In genomic region chr19:7888826-7889217, GRCh38 we compare ENCODE assay signal across 13 cellular contexts. TPM values are rescaled to one million over a fixed set of nuclear protein-coding genes. Genes with fewer than 3 reads are reported as not detected.
DNase-seq lines count a peak whose midpoint lies in the region; ATAC-seq, FAIRE-seq and TF ChIP-seq lines count a peak whose summit lies in the region.
"Had no signal": no experiment of that assay in that cellular context is flagged by ENCODE, and none has a peak within 500 bp of the region (broad histone marks: within the 10 kb centered on the region; RNA-seq: fewer than 3 reads in every experiment).

No MANE protein-coding gene starts in this region.

- H2AK9ac ChIP-seq in IMR-90 (replicated peaks; ENCODE audit: low read depth, low read length, poor library complexity), result peak overlapping the region; percentile 94

- no peak overlapping the region for H2BK12ac ChIP-seq in H1 (ENCODE audit: low read depth, low read length)

- H2BK120ac ChIP-seq in IMR-90 (ENCODE audit: low read depth, low read length), result peak overlapping the region; percentile 36; the same call in 1 of the 2 replicates
- H2BK120ac ChIP-seq in H1 (replicated peaks; ENCODE audit: low read depth, low read length), result no peak overlapping the region

- H3K4ac ChIP-seq in IMR-90 (ENCODE audit: low read depth, low read length), result peak overlapping the region; percentile 58
- H3K4ac ChIP-seq in H1 (replicated peaks; ENCODE audit: insufficient read length, low read depth, low read length), result no peak overlapping the region

- H3K4me1 ChIP-seq in IMR-90 (ENCODE audit: control insufficient read depth, insufficient read depth, low read length), result peaks cover 4% of the 10 kb centered on the region; the same call in 1 of the 2 replicates
- H3K4me1 ChIP-seq in H1 (replicated peaks in 1 of 4; ENCODE audit: control insufficient read depth in 3 of 4, insufficient read depth in 4 of 4, low read length in 3 of 4), result peaks cover 0 to 7% (median 5%) of the 10 kb centered on the region in 4 experiments; a peak in 4 of 7 replicates
- H3K4me1 ChIP-seq in left lung, result peaks cover 0 to 9% of the 10 kb centered on the region in 2 donors
- peaks cover 0 to 11% (median 5%) of the 10 kb centered on the region in 5 donors for H3K4me1 ChIP-seq in subcutaneous abdominal adipose tissue (ENCODE audit: control insufficient read depth in 5 of 5, insufficient read depth in 5 of 5, low read length in 5 of 5)
- peaks cover 0 to 12% (median 4%) of the 10 kb centered on the region in 6 donors for H3K4me1 ChIP-seq in spleen

- TF ChIP-seq CTCF in IMR-90 (conservative IDR thresholded peaks at IDR 0.05; ENCODE audit: low read depth, low read length) (no peak), H1 (IDR thresholded peaks at IDR 0.05; ENCODE audit: control extremely low read depth in 1 of 3, insufficient read depth in 1 of 3, low read depth in 1 of 3, low read length in 3 of 3) (no peak), left lung (IDR thresholded peaks at IDR 0.05) (no peak), spleen (IDR thresholded peaks at IDR 0.05 in 8 of 11, conservative IDR thresholded peaks at IDR 0.05 in 3 of 11) (no peak)

- H3K9ac ChIP-seq in IMR-90 (ENCODE audit: low read depth, low read length), result peak overlapping the region; percentile 73
- no peak overlapping the region for H3K9ac ChIP-seq in H1 (replicated peaks in 1 of 4; ENCODE audit: extremely low read depth in 1 of 4, low read depth in 3 of 4, low read length in 3 of 4)
- peak overlapping the region in 2 of 5 donors; percentile 36 to 43 for H3K9ac ChIP-seq in subcutaneous abdominal adipose tissue (ENCODE audit: low read length in 5 of 5)

- H4K91ac ChIP-seq in IMR-90 (ENCODE audit: insufficient read depth, low read depth, low read length) (peak overlapping the region; percentile 52; the same call in 1 of the 2 replicates), H1 (replicated peaks; ENCODE audit: insufficient read length, low read length) (no peak overlapping the region)

- H3K36me3 ChIP-seq in IMR-90 (ENCODE audit: control insufficient read depth, insufficient read depth, low read length) (no peaks in the 10 kb centered on the region), H1 (ENCODE audit: control insufficient read depth in 2 of 4, insufficient read depth in 4 of 4, low read length in 3 of 4) (no peaks in the 10 kb centered on the region), left lung (no peaks in the 10 kb centered on the region), subcutaneous abdominal adipose tissue (ENCODE audit: control insufficient read depth in 5 of 5, insufficient read depth in 5 of 5, low read length in 5 of 5) (no peaks in the 10 kb centered on the region), spleen (no peaks in the 10 kb centered on the region)

- H4K5ac ChIP-seq in IMR-90 (ENCODE audit: low read depth, low read length) (no peak overlapping the region), H1 (ENCODE audit: insufficient read length, low read depth, low read length) (no peak overlapping the region)

- H3K4me3 ChIP-seq in IMR-90 (ENCODE audit: insufficient read depth, low read depth, low read length), result peak overlapping the region; percentile 79
- H3K4me3 ChIP-seq in H1 (ENCODE audit: extremely low read depth in 1 of 4, insufficient read depth in 2 of 4, low read depth in 3 of 4, low read length in 4 of 4), result peak overlapping the region; percentile 51 to 69 (median 57)
- peak overlapping the region; percentile 42 to 43 for H3K4me3 ChIP-seq in left lung
- peak overlapping the region in 4 of 5 donors; percentile 40 to 51 (median 45) for H3K4me3 ChIP-seq in subcutaneous abdominal adipose tissue (ENCODE audit: low read depth in 1 of 5, low read length in 5 of 5)
- peak overlapping the region in 1 of 8 donors; percentile 13 for H3K4me3 ChIP-seq in spleen

- BruUV-seq in IMR-90 (replicated peaks; lab: Mats Ljungman, UMichigan), result no TSS peak

- in situ Hi-C loops in IMR-90 (cut with MboI; ENCODE audit: low sequenced_read_pairs), result no loop called here

- ATAC-seq in IMR-90 (ENCODE audit: low read depth) (peak; percentile 3), left lung (peak; percentile 5), GM18907 (IDR thresholded peaks at IDR 0.05; ENCODE audit: unreplicated experiment) (no peak)

- H3K56ac ChIP-seq in IMR-90 (ENCODE audit: extremely low read depth, insufficient read depth, low read length) (0 out of 2 replicates have a peak overlapping the region, but pooled peaks have one; percentile 3), H1 (replicated peaks; ENCODE audit: insufficient read length, low read depth, low read length) (no peak overlapping the region)

- TF ChIP-seq EP300 in H1 (IDR thresholded peaks at IDR 0.05; ENCODE audit: borderline replicate concordance in 1 of 2, low read depth in 2 of 2, low read length in 2 of 2), result no peak

- no peak for FAIRE-seq in H1 (lab: Jason Lieb, UNC)

- peak overlapping the region; percentile 91 for H2AFZ ChIP-seq in IMR-90 (replicated peaks; ENCODE audit: low read length, poor library complexity)
- no peak overlapping the region for H2AFZ ChIP-seq in H1 (ENCODE audit: low read length)

- H3K14ac ChIP-seq in IMR-90 (replicated peaks; ENCODE audit: low read depth, low read length) (peak overlapping the region; percentile 89), H1 (ENCODE audit: insufficient read length) (no peak overlapping the region)

- TF ChIP-seq RAD21 in IMR-90 (IDR thresholded peaks at IDR 0.05; ENCODE audit: low read length), result no peak
- no peak for TF ChIP-seq RAD21 in H1 (IDR thresholded peaks at IDR 0.05 in 1 of 2, conservative IDR thresholded peaks at IDR 0.05 in 1 of 2; ENCODE audit: low read depth in 2 of 2, low read length in 2 of 2)

- H3K79me2 ChIP-seq in H1 (ENCODE audit: control insufficient read depth in 1 of 2, insufficient read depth in 2 of 2, low read length in 2 of 2), result no peaks in the 10 kb centered on the region

- H3K9me1 ChIP-seq in IMR-90 (ENCODE audit: insufficient read depth, low read length), result 0 out of 2 replicates have a peak, but pooled peaks cover 2% of the 10 kb centered on the region

- peak overlapping the region; percentile 31; the same call in 1 of the 2 replicates for H3K23ac ChIP-seq in IMR-90 (ENCODE audit: low read depth, low read length)
- no peak overlapping the region for H3K23ac ChIP-seq in H1 (ENCODE audit: insufficient read length)

- H3K27me3 ChIP-seq in IMR-90 (ENCODE audit: control insufficient read depth, insufficient read depth, low read length) (no peaks in the 10 kb centered on the region), H1 (replicated peaks in 1 of 4; ENCODE audit: control insufficient read depth in 3 of 4, extremely low read depth in 1 of 4, insufficient read depth in 3 of 4, low read length in 3 of 4) (peaks cover 0 to 4% (median 3%) of the 10 kb centered on the region in 4 experiments; a peak in 4 of 7 replicates), left lung (peaks cover 0 to 53% of the 10 kb centered on the region in 2 donors), subcutaneous abdominal adipose tissue (ENCODE audit: control insufficient read depth in 5 of 5, insufficient read depth in 4 of 5, low read length in 5 of 5) (peaks cover 0 to 20% (median 10%) of the 10 kb centered on the region in 5 donors), spleen (replicated peaks in 1 of 7) (peaks cover 0 to 67% (median 17%) of the 10 kb centered on the region in 7 donors)

- H2BK20ac ChIP-seq in IMR-90 (ENCODE audit: low read depth, low read length) (no peak overlapping the region), H1 (ENCODE audit: low read length) (no peak overlapping the region)

- H4K20me1 ChIP-seq in IMR-90 (ENCODE audit: insufficient read depth, low read length) (no peaks in the 10 kb centered on the region), H1 (replicated peaks in 1 of 2; ENCODE audit: control insufficient read depth in 1 of 2, insufficient read depth in 2 of 2, low read length in 2 of 2) (no peaks in the 10 kb centered on the region)

- intact Hi-C loops in IMR-90 (cut with micrococcal nuclease), result no loop called here
- intact Hi-C loops in left lung (cut with DNase I), result no loop called here
- intact Hi-C loops in spleen (cut with DNase I; ENCODE audit: low total_unique reads), result no loop called here

- dilution Hi-C loops in IMR-90 (cut with HindIII; ENCODE audit: low sequenced_read_pairs, unreplicated experiment), result no loop called here

- DNase-seq in IMR-90, result no peak
- no peak for DNase-seq in H1 (ENCODE audit: low read depth in 1 of 2, low spot score in 2 of 2)
- DNase-seq in left lung, result no peak
- no peak for DNase-seq in activated CD4-positive, alpha-beta T cell treated with anti-CD3 and anti-CD28 coated beads for 1 hour
- DNase-seq in spleen, result no peak
- no peak for DNase-seq in glomerular visceral epithelial cell (ENCODE audit: extremely low spot score)
- DNase-seq: effector memory CD8-positive, alpha-beta T cell; natural killer cell; NCI-H446 had no signal

- TF ChIP-seq POLR2A in IMR-90 (IDR thresholded peaks at IDR 0.05; ENCODE audit: low read depth, low read length) (no peak), H1 (IDR thresholded peaks at IDR 0.05; ENCODE audit: control extremely low read depth in 1 of 2, low read depth in 2 of 2, low read length in 2 of 2) (no peak), spleen (IDR thresholded peaks at IDR 0.05) (no peak)

- H4K8ac ChIP-seq in IMR-90 (ENCODE audit: low read depth in 2 of 2, low read length in 2 of 2) (peak overlapping the region; percentile 81 to 89), H1 (ENCODE audit: extremely low read depth, insufficient read depth, low read length) (no peak overlapping the region)

- POLR2A ChIA-PET in IMR-90 (lab: Charles Lee; ENCODE audit: unreplicated experiment), result no interaction called here
- POLR2A ChIA-PET in H1 (lab: Charles Lee; ENCODE audit: partially characterized antibody), result interaction anchor here (0.7 to 1.9 kb wide), 7 partner anchors 8 to 39 kb away, joined by 3 to 9 read pairs (median 4); partner anchors contain the start of gene PRR36

- H2BK15ac ChIP-seq in IMR-90 (ENCODE audit: low read depth, low read length) (no peak overlapping the region), H1 (ENCODE audit: low read length) (no peak overlapping the region)

- CTCF ChIA-PET in IMR-90 (lab: Yijun Ruan, JAX), result interaction anchor here (0.9 kb wide), 1 partner anchor 15 kb away, joined by 3 read pairs; the partner anchor contains the start of gene MAP2K7
- CTCF ChIA-PET in H1 (lab: Charles Lee; ENCODE audit: partially characterized antibody), result interaction anchor here (1.2 to 3.2 kb wide), 4 partner anchors 11 to 310 kb away, joined by 3 to 21 read pairs (median 4); partner anchors contain the start of gene MAP2K7

- H3K27ac ChIP-seq in IMR-90 (ENCODE audit: insufficient read depth, low read length) (peak overlapping the region; percentile 40; the same call in 1 of the 2 replicates), H1 (ENCODE audit: low read depth, low read length) (no peak overlapping the region), left lung (no peak overlapping the region), subcutaneous abdominal adipose tissue (ENCODE audit: low read depth, low read length) (no peak overlapping the region), spleen (no peak overlapping the region)

- peak overlapping the region; percentile 70 for H2AK5ac ChIP-seq in IMR-90 (ENCODE audit: low read depth, low read length)
- no peak overlapping the region for H2AK5ac ChIP-seq in H1 (ENCODE audit: low read depth, low read length)

- 55% methylated on average over 4 of the region's 8 CpGs; no CpG with 5 or more reads in 1 of the 2 experiments for WGBS in IMR-90 (ENCODE audit: extremely low coverage in 2 of 2, insufficient read length in 1 of 2), 2 experiments
- WGBS in H1 (ENCODE audit: extremely low coverage in 1 of 2, insufficient coverage in 1 of 2, insufficient read length in 1 of 2, insufficient replicate concordance in 2 of 2, low coverage in 1 of 2, low lambda C conversion rate in 2 of 2, missing lambda C conversion rate in 1 of 2), 2 experiments, result 83% methylated on average over 8 of the region's 8 CpGs; no CpG with 5 or more reads in 1 of the 2 experiments
- WGBS in spleen, 5 donors, result 80 to 85% (median 82%) methylated on average over 8 of the region's 8 CpGs

- H2BK5ac ChIP-seq in IMR-90 (ENCODE audit: low read depth, low read length, poor library complexity, severe bottlenecking) (peak overlapping the region; percentile 35), H1 (ENCODE audit: low read depth, low read length) (peak overlapping the region; percentile 16; the same call in 1 of the 2 replicates)

- H3K9me3 ChIP-seq in IMR-90 (ENCODE audit: control insufficient read depth, insufficient read depth, low read length), result no peaks in the 10 kb centered on the region
- H3K9me3 ChIP-seq in H1 (ENCODE audit: insufficient read depth in 2 of 2, low read depth in 1 of 2, low read length in 1 of 2), result no peaks in the 10 kb centered on the region
- H3K9me3 ChIP-seq in left lung, result no peaks in the 10 kb centered on the region
- no peaks in the 10 kb centered on the region for H3K9me3 ChIP-seq in subcutaneous abdominal adipose tissue (ENCODE audit: control insufficient read depth in 5 of 5, low read length in 5 of 5)
- no peaks in the 10 kb centered on the region for H3K9me3 ChIP-seq in spleen

- no peak overlapping the region for H3K18ac ChIP-seq in IMR-90 (ENCODE audit: low read depth, low read length)
- H3K18ac ChIP-seq in H1 (ENCODE audit: extremely low read depth, low read length), result no peak overlapping the region

- H3K4me2 ChIP-seq in IMR-90 (ENCODE audit: low read depth, low read length) (peak overlapping the region; percentile 79), H1 (ENCODE audit: insufficient read depth in 1 of 2, low read depth in 2 of 2, low read length in 2 of 2) (peak overlapping the region; percentile 55 to 73)

- H3K23me2 ChIP-seq in H1 (ENCODE audit: low read depth, low read length), result peaks cover 5% of the 10 kb centered on the region; the same call in 1 of the 2 replicates

- H3K79me1 ChIP-seq in IMR-90 (ENCODE audit: low read depth in 1 of 2, low read length in 2 of 2) (peaks cover 6 to 31% of the 10 kb centered on the region in 2 experiments), H1 (ENCODE audit: low read depth, low read length) (no peaks in the 10 kb centered on the region)

RNA-seq across cellular contexts. Expression of gene LRRC8E, which starts 0.5 kb away (rescaled TPM):
- total RNA-seq in IMR-90 (2012; rRNA removed) (6.9 and 7.2 TPM in 2 replicates), left lung (10 to 100 TPM in 1 of 2 donors, 1 to 10 TPM in 1; 5.9 to 10.5 TPM), spleen (under 1 TPM in 1 of 7 donors, not detected in 6; 0.37 TPM)
- polyA plus RNA-seq in IMR-90 (2012; rRNA removed) (6.4 and 6.9 TPM in 2 replicates), H1 (2011; rRNA removed) (2.7 and 2.8 TPM in 2 replicates), spleen (under 1 TPM in 1 of 3 donors, not detected in 2; 0.08 TPM)
- polyA plus RNA-seq in IMR-90 (2012; cell fraction: cytosol; rRNA removed), result 4.1 and 5.4 TPM in 2 replicates
- polyA plus RNA-seq in IMR-90 (2012; cell fraction: nucleus; rRNA removed; ENCODE audit: low replicate concordance), result 4.1 and 7.1 TPM in 2 replicates
- total RNA-seq in H1 (2021; fragmentation: NEBNext Ultra II Directional; extraction: Animal tissue kit (Norgen Biotek cat#: 25700)), result 2.9 and 3.4 TPM in 2 replicates
- 2.2 TPM for polyA plus RNA-seq in H1 (2011; cell fraction: cytosol; rRNA removed)
- polyA plus RNA-seq in H1 (2011; cell fraction: nucleus; rRNA removed), result 3.0 TPM
- 2.2 to 3.0 TPM (median 2.6 TPM) in 4 replicates for polyA plus RNA-seq in H1 (2012, experiment 1 of 2)
- 2.1 TPM for polyA plus RNA-seq in H1 (2012, experiment 2 of 2)
- polyA plus RNA-seq in H1 (2013, experiment 1 of 2), result 5.0 TPM
- 4.7 TPM for polyA plus RNA-seq in H1 (2013, experiment 2 of 2)
- 4.8 and 4.9 TPM in 2 replicates for polyA minus RNA-seq in H1 (2011; rRNA and poly(A)+ RNA removed)
- 1.6 TPM for polyA minus RNA-seq in H1 (2011; cell fraction: cytosol; rRNA and poly(A)+ RNA removed)
- polyA minus RNA-seq in H1 (2011; cell fraction: nucleus; rRNA and poly(A)+ RNA removed), result 3.2 TPM
- total RNA-seq: activated T-cell treated with anti-CD3 and anti-CD28 coated beads, Interleukin-2, amount 50 U/mL, for 72 hours; natural killer cell; T-helper 1 cell treated with Interleukin-12 subunit alpha and Interleukin-12 subunit beta and Interleukin-4 antibody, amounts not matched to agents 30 ng/mL and 1 ng/mL, for 36 hours had no signal

RNA-seq across cellular contexts. Expression of gene PRR36, which starts 14.6 kb away (rescaled TPM):
- total RNA-seq in IMR-90 (2012; rRNA removed) (not detected in 2 replicates), left lung (1 to 10 TPM; 1.2 to 4.2 TPM), spleen (under 1 TPM in 4 of 7 donors, not detected in 3; 0.09 to 0.43 (median 0.21) TPM)
- polyA plus RNA-seq in IMR-90 (2012; rRNA removed) (0.02 and 0.06 TPM in 2 replicates), H1 (2011; rRNA removed) (1.6 and 3.4 TPM in 2 replicates), spleen (under 1 TPM; 0.02 to 0.06 (median 0.06) TPM)
- 0.05 and 0.21 TPM in 2 replicates for polyA plus RNA-seq in IMR-90 (2012; cell fraction: cytosol; rRNA removed)
- 0.09 and 0.29 TPM in 2 replicates for polyA plus RNA-seq in IMR-90 (2012; cell fraction: nucleus; rRNA removed; ENCODE audit: low replicate concordance)
- 23.9 and 25.3 TPM in 2 replicates for total RNA-seq in H1 (2021; fragmentation: NEBNext Ultra II Directional; extraction: Animal tissue kit (Norgen Biotek cat#: 25700))
- polyA plus RNA-seq in H1 (2011; cell fraction: cytosol; rRNA removed), result 0.85 TPM
- 6.1 TPM for polyA plus RNA-seq in H1 (2011; cell fraction: nucleus; rRNA removed)
- 20.7 to 32.8 TPM (median 29.9 TPM) in 4 replicates for polyA plus RNA-seq in H1 (2012, experiment 1 of 2)
- polyA plus RNA-seq in H1 (2012, experiment 2 of 2), result 22.3 TPM
- polyA plus RNA-seq in H1 (2013, experiment 1 of 2), result 21.3 TPM
- polyA plus RNA-seq in H1 (2013, experiment 2 of 2), result 20.1 TPM
- 1.2 and 1.9 TPM in 2 replicates for polyA minus RNA-seq in H1 (2011; rRNA and poly(A)+ RNA removed)
- polyA minus RNA-seq in H1 (2011; cell fraction: cytosol; rRNA and poly(A)+ RNA removed), result 17.2 TPM
- 5.0 TPM for polyA minus RNA-seq in H1 (2011; cell fraction: nucleus; rRNA and poly(A)+ RNA removed)

RNA-seq across cellular contexts. Expression of gene MAP2K7, which starts 14.9 kb away (rescaled TPM):
- total RNA-seq in IMR-90 (2012; rRNA removed), result 3.9 and 4.1 TPM in 2 replicates
- polyA plus RNA-seq in IMR-90 (2012; rRNA removed), result 15.6 TPM in 2 replicates
- polyA plus RNA-seq in IMR-90 (2012; cell fraction: cytosol; rRNA removed), result 4.4 and 11.5 TPM in 2 replicates
- 49.0 and 68.0 TPM in 2 replicates for polyA plus RNA-seq in IMR-90 (2012; cell fraction: nucleus; rRNA removed; ENCODE audit: low replicate concordance)
- total RNA-seq in H1 (2021; fragmentation: NEBNext Ultra II Directional; extraction: Animal tissue kit (Norgen Biotek cat#: 25700)), result 38.3 and 41.5 TPM in 2 replicates
- 8.9 and 16.6 TPM in 2 replicates for polyA plus RNA-seq in H1 (2011; rRNA removed)
- 16.5 TPM for polyA plus RNA-seq in H1 (2011; cell fraction: cytosol; rRNA removed)
- polyA plus RNA-seq in H1 (2011; cell fraction: nucleus; rRNA removed), result 35.7 TPM
- polyA plus RNA-seq in H1 (2012, experiment 1 of 2), result 20.9 to 28.0 TPM (median 25.4 TPM) in 4 replicates
- polyA plus RNA-seq in H1 (2012, experiment 2 of 2), result 25.2 TPM
- 28.9 TPM for polyA plus RNA-seq in H1 (2013, experiment 1 of 2)
- polyA plus RNA-seq in H1 (2013, experiment 2 of 2), result 27.2 TPM
- polyA minus RNA-seq in H1 (2011; rRNA and poly(A)+ RNA removed), result 9.2 and 11.4 TPM in 2 replicates
- polyA minus RNA-seq in H1 (2011; cell fraction: cytosol; rRNA and poly(A)+ RNA removed), result 17.8 TPM
- 14.4 TPM for polyA minus RNA-seq in H1 (2011; cell fraction: nucleus; rRNA and poly(A)+ RNA removed)
- total RNA-seq in left lung, result 10 to 100 TPM; 30.5 to 31.1 TPM
- total RNA-seq in spleen, result 10 to 100 TPM; 19.5 to 41.3 (median 32.9) TPM
- 10 to 100 TPM; 12.4 to 44.3 (median 18.9) TPM for polyA plus RNA-seq in spleen

RNA-seq across cellular contexts. Expression of gene TGFBR3L, which starts 25.8 kb away (rescaled TPM):
- total RNA-seq in IMR-90 (2012; rRNA removed), result not detected in 2 replicates
- polyA plus RNA-seq in IMR-90 (2012; rRNA removed), result 0.94 and 2.2 TPM in 2 replicates
- 3.5 and 4.4 TPM in 2 replicates for polyA plus RNA-seq in IMR-90 (2012; cell fraction: cytosol; rRNA removed)
- 1.9 and 3.1 TPM in 2 replicates for polyA plus RNA-seq in IMR-90 (2012; cell fraction: nucleus; rRNA removed; ENCODE audit: low replicate concordance)
- 3.7 and 4.3 TPM in 2 replicates for total RNA-seq in H1 (2021; fragmentation: NEBNext Ultra II Directional; extraction: Animal tissue kit (Norgen Biotek cat#: 25700))
- polyA plus RNA-seq in H1 (2011; rRNA removed), result 3.1 and 8.9 TPM in 2 replicates
- 2.2 TPM for polyA plus RNA-seq in H1 (2011; cell fraction: cytosol; rRNA removed)
- polyA plus RNA-seq in H1 (2011; cell fraction: nucleus; rRNA removed), result 3.3 TPM
- polyA plus RNA-seq in H1 (2012, experiment 1 of 2), result 3.3 to 6.1 TPM (median 4.6 TPM) in 4 replicates
- 2.7 TPM for polyA plus RNA-seq in H1 (2012, experiment 2 of 2)
- polyA plus RNA-seq in H1 (2013, experiment 1 of 2), result 5.3 TPM
- 5.7 TPM for polyA plus RNA-seq in H1 (2013, experiment 2 of 2)
- not detected in 2 replicates for polyA minus RNA-seq in H1 (2011; rRNA and poly(A)+ RNA removed)
- 3.7 TPM for polyA minus RNA-seq in H1 (2011; cell fraction: cytosol; rRNA and poly(A)+ RNA removed)
- polyA minus RNA-seq in H1 (2011; cell fraction: nucleus; rRNA and poly(A)+ RNA removed), result 2.4 TPM
- under 1 TPM; 0.29 to 0.55 TPM for total RNA-seq in left lung
- not detected for total RNA-seq in spleen
- polyA plus RNA-seq in spleen, result under 1 TPM in 1 of 3 donors, not detected in 2; 0.11 TPM

RNA-seq across cellular contexts. Expression of gene SNAPC2, which starts 31.3 kb away (rescaled TPM):
- total RNA-seq in IMR-90 (2012; rRNA removed) (12.5 TPM in 2 replicates), left lung (10 to 100 TPM; 15.2 to 20.5 TPM), spleen (10 to 100 TPM; 13.8 to 23.9 (median 17.7) TPM)
- polyA plus RNA-seq in IMR-90 (2012; rRNA removed) (29.2 and 34.9 TPM in 2 replicates), H1 (2011; rRNA removed) (18.2 and 29.0 TPM in 2 replicates), spleen (10 to 100 TPM; 13.1 to 23.0 (median 19.3) TPM)
- 25.5 and 35.6 TPM in 2 replicates for polyA plus RNA-seq in IMR-90 (2012; cell fraction: cytosol; rRNA removed)
- polyA plus RNA-seq in IMR-90 (2012; cell fraction: nucleus; rRNA removed; ENCODE audit: low replicate concordance), result 14.1 and 27.5 TPM in 2 replicates
- 20.3 and 22.9 TPM in 2 replicates for total RNA-seq in H1 (2021; fragmentation: NEBNext Ultra II Directional; extraction: Animal tissue kit (Norgen Biotek cat#: 25700))
- 16.9 TPM for polyA plus RNA-seq in H1 (2011; cell fraction: cytosol; rRNA removed)
- 29.6 TPM for polyA plus RNA-seq in H1 (2011; cell fraction: nucleus; rRNA removed)
- polyA plus RNA-seq in H1 (2012, experiment 1 of 2), result 20.8 to 23.5 TPM (median 21.4 TPM) in 4 replicates
- 25.4 TPM for polyA plus RNA-seq in H1 (2012, experiment 2 of 2)
- polyA plus RNA-seq in H1 (2013, experiment 1 of 2), result 27.7 TPM
- 29.0 TPM for polyA plus RNA-seq in H1 (2013, experiment 2 of 2)
- polyA minus RNA-seq in H1 (2011; rRNA and poly(A)+ RNA removed), result 5.7 and 6.0 TPM in 2 replicates
- 13.8 TPM for polyA minus RNA-seq in H1 (2011; cell fraction: cytosol; rRNA and poly(A)+ RNA removed)
- 9.5 TPM for polyA minus RNA-seq in H1 (2011; cell fraction: nucleus; rRNA and poly(A)+ RNA removed)
